In the genomic region with DNA sequence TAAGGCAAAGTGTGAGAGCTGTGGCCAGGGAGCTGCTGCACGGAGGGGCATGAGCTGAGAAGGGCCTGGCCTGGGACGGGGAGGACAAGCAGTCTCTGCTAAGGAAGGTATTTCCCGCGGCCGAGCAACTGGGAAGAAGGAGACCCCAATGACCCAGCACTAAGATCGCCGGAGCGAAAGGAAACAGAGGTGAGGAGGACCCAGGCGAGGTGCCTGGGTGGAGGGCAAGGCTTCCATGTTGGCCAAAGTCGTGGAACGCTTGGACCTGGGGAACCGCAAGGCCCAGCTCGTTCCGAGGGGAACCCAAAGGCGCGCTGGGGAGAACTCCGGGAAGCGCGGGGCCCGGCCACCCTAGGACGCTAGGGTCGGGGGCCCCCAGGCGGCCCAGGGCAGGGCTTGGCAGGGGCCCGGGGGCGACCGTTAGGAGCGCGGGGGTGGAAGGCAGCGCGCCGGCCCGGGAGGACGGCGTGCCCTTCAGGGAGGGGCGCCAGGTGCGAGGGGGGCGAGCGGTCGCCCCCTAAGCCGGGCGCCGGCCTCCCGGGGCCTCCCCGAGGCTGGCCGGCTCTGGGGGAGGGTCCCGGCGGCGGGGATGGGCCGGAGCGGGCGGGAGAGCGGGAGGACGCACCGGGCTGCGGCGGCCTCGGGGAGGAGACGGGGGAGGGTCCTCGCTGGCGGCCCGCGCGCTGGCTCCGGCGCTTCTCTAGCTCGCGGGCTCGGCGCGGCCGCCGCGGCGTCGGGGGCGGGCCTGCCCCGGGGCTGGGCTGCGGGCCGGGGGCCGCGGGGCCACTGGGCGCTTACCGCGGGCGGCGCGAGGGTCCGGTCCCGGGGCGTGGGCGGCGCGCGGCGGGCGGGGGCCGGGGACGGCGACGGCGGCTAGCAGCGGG, we compare ENCODE assay signal across 8 cellular contexts. TPM values are rescaled to one million over a fixed set of nuclear protein-coding genes. Genes with fewer than 3 reads are reported as not detected.
DNase-seq lines count a peak whose midpoint lies in the region; ATAC-seq and TF ChIP-seq lines count a peak whose summit lies in the region.

No MANE protein-coding gene starts in this region.

- H3K27ac ChIP-seq in VCaP (peak overlapping the region; percentile 96), gastroesophageal sphincter (peak overlapping the region; percentile 72 to 94 (median 90)), rectal smooth muscle tissue (ENCODE audit: low read depth, low read length) (peak overlapping the region; percentile 59)

- H3K4me3 ChIP-seq in HFF-Myc (replicated peaks; ENCODE audit: low read depth, low read length) (peak overlapping the region; percentile 91), gastroesophageal sphincter (peak overlapping the region; percentile 89 to 98), rectal smooth muscle tissue (ENCODE audit: low read length) (peak overlapping the region; percentile 70)

- no peak for TF ChIP-seq EP300 in gastroesophageal sphincter (IDR thresholded peaks at IDR 0.05)

- in situ Hi-C loops in GM13976 (cut with MboI; ENCODE audit: low sequenced_read_pairs, unreplicated experiment) = no loop called here

- no peaks in the 10 kb centered on the region for H3K9me3 ChIP-seq in gastroesophageal sphincter

- 0% methylated on average over 1 to 8 of the region's 102 CpGs for WGBS in gastroesophageal sphincter (ENCODE audit: low coverage in 1 of 2), 2 donors

- DNase-seq in GM13976 (ENCODE audit: low spot score) = peak; percentile 34
- no peak for DNase-seq in HFF-Myc (ENCODE audit: extremely low read depth, low read depth)
- no peak for DNase-seq in midbrain (lab: John Stamatoyannopoulos, UW)
- no peak for DNase-seq in hippocampal formation (lab: John Stamatoyannopoulos, UW)
- DNase-seq in activated CD4-positive, alpha-beta T cell treated with anti-CD3 and anti-CD28 coated beads, Interleukin-2, amount 50 U/mL, for 4 hours = no peak

- no peak for TF ChIP-seq POLR2A in gastroesophageal sphincter (IDR thresholded peaks at IDR 0.05)

- H3K36me3 ChIP-seq in gastroesophageal sphincter (peaks cover 0 to 12% of the 10 kb centered on the region in 2 donors), rectal smooth muscle tissue (ENCODE audit: control insufficient read depth, insufficient read depth, low read length) (peaks cover 3% of the 10 kb centered on the region)

- peak overlapping the region; percentile 49 for H3K9ac ChIP-seq in rectal smooth muscle tissue (ENCODE audit: low read length)

- TF ChIP-seq CTCF in GM13976 (IDR thresholded peaks at IDR 0.05; ENCODE audit: borderline replicate concordance, control extremely low read depth, extremely low read depth, insufficient read depth, missing control alignments) (no peak), HFF-Myc (IDR thresholded peaks at IDR 0.05; ENCODE audit: low read depth, low read length, missing control alignments) (no peak), VCaP (conservative IDR thresholded peaks at IDR 0.05) (no peak), gastroesophageal sphincter (IDR thresholded peaks at IDR 0.05) (no peak)

- no peaks in the 10 kb centered on the region for H3K27me3 ChIP-seq in gastroesophageal sphincter
- no peaks in the 10 kb centered on the region for H3K27me3 ChIP-seq in rectal smooth muscle tissue (ENCODE audit: control insufficient read depth, insufficient read depth, low read length)

- H3K4me1 ChIP-seq in gastroesophageal sphincter = peaks cover 0 to 55% (median 44%) of the 10 kb centered on the region in 3 donors
- H3K4me1 ChIP-seq in rectal smooth muscle tissue (ENCODE audit: control insufficient read depth, insufficient read depth, low read length) = peaks cover 18% of the 10 kb centered on the region

- peak; percentile 48 for ATAC-seq in gastroesophageal sphincter

RNA-seq across cellular contexts. Expression of a gene that starts 0.5 kb away (rescaled TPM):
- 10 to 100 TPM; 20.4 to 43.3 (median 31.0) TPM for total RNA-seq in gastroesophageal sphincter

RNA-seq across cellular contexts. Expression of a gene that starts 12.4 kb away (rescaled TPM):
- 10 to 100 TPM; 31.4 to 40.6 (median 33.2) TPM for total RNA-seq in gastroesophageal sphincter

RNA-seq across cellular contexts. Expression of a gene that starts 20.0 kb away (rescaled TPM):
- 100 to 1,000 TPM; 124 to 217 (median 162) TPM for total RNA-seq in gastroesophageal sphincter

RNA-seq across cellular contexts. Expression of a gene that starts 26.7 kb away (rescaled TPM):
- total RNA-seq in gastroesophageal sphincter = not detected

RNA-seq across cellular contexts. Expression of a gene that starts 37.3 kb away (rescaled TPM):
- 1 to 10 TPM in 1 of 4 donors, not detected in 3; 2.2 TPM for total RNA-seq in gastroesophageal sphincter
